Comparison of ENCODE assay signal across 8 cellular contexts in genomic region chr1:17212487-17213121, GRCh38. TPM values are rescaled to one million over a fixed set of nuclear protein-coding genes. Genes with fewer than 3 reads are reported as not detected.
DNase-seq lines count a peak whose midpoint lies in the region; ATAC-seq lines count a peak whose summit lies in the region.

No MANE protein-coding gene starts in this region.

- no peaks in the 10 kb centered on the region for H3K36me3 ChIP-seq in skeletal muscle satellite cell (ENCODE audit: insufficient read depth, low read length)

- H3K9me3 ChIP-seq in skeletal muscle satellite cell (replicated peaks; ENCODE audit: low read length): no peaks in the 10 kb centered on the region

- H3K36me3 Mint-ChIP-seq in activated CD4-positive, alpha-beta T cell treated with anti-CD3 and anti-CD28 coated beads, Interleukin-2, amount 10 ng/mL, durations not matched to agents 24 days and 14 days (ENCODE audit: low read depth): no peaks in the 10 kb centered on the region

- H3K4me1 Mint-ChIP-seq in activated CD4-positive, alpha-beta T cell treated with anti-CD3 and anti-CD28 coated beads, Interleukin-2, amount 10 ng/mL, durations not matched to agents 24 days and 14 days: peaks cover 27% of the 10 kb centered on the region

- peaks cover 41% of the 10 kb centered on the region for H3K4me1 ChIP-seq in skeletal muscle satellite cell (ENCODE audit: control insufficient read depth, insufficient read depth, low read length)

- H3K4me3 Mint-ChIP-seq in activated CD4-positive, alpha-beta T cell treated with anti-CD3 and anti-CD28 coated beads, Interleukin-2, amount 10 ng/mL, durations not matched to agents 24 days and 14 days: peak overlapping the region; percentile 23

- no peak overlapping the region for H3K27ac Mint-ChIP-seq in activated CD4-positive, alpha-beta T cell treated with anti-CD3 and anti-CD28 coated beads, Interleukin-2, amount 10 ng/mL, durations not matched to agents 24 days and 14 days

- H3K27me3 ChIP-seq in skeletal muscle satellite cell (ENCODE audit: control insufficient read depth, insufficient read depth, low read length): no peaks in the 10 kb centered on the region

- peak overlapping the region; percentile 50 for H3K4me2 ChIP-seq in skeletal muscle satellite cell (ENCODE audit: low read length)

- ATAC-seq in GM19351 (IDR thresholded peaks at IDR 0.05; ENCODE audit: unreplicated experiment) (no peak), HG03045 (IDR thresholded peaks at IDR 0.05; ENCODE audit: unreplicated experiment) (no peak), HG03175 (IDR thresholded peaks at IDR 0.05; ENCODE audit: unreplicated experiment) (no peak)

- H3K9me3 Mint-ChIP-seq in activated CD4-positive, alpha-beta T cell treated with anti-CD3 and anti-CD28 coated beads, Interleukin-2, amount 10 ng/mL, durations not matched to agents 24 days and 14 days: no peaks in the 10 kb centered on the region

- DNase-seq in Ammon's horn (ENCODE audit: low spot score): peak; percentile 27
- peak; percentile 87 for DNase-seq in Jurkat, Clone E6-1 (ENCODE audit: low read depth, low spot score)
- peak; percentile 81 for DNase-seq in activated CD4-positive, alpha-beta T cell treated with anti-CD3 and anti-CD28 coated beads, Interleukin-2, amount 10 ng/mL, durations not matched to agents 24 days and 14 days
- peak; percentile 39 for DNase-seq in effector CD4-positive, alpha-beta T cell

- intact Hi-C loops in activated CD4-positive, alpha-beta T cell treated with anti-CD3 and anti-CD28 coated beads, Interleukin-2, amount 10 ng/mL, durations not matched to agents 24 days and 14 days (cut with micrococcal nuclease): no loop called here

- peaks cover 25% of the 10 kb centered on the region for H3K27me3 Mint-ChIP-seq in activated CD4-positive, alpha-beta T cell treated with anti-CD3 and anti-CD28 coated beads, Interleukin-2, amount 10 ng/mL, durations not matched to agents 24 days and 14 days

- no peak overlapping the region for H3K9ac ChIP-seq in skeletal muscle satellite cell (ENCODE audit: low read depth, low read length)

- H3K4me3 ChIP-seq in Jurkat, Clone E6-1 (ENCODE audit: low read length): no peak overlapping the region
- no peak overlapping the region for H3K4me3 ChIP-seq in skeletal muscle satellite cell (ENCODE audit: low read length)

RNA-seq across cellular contexts. Expression of gene PADI1, which starts 7.7 kb away (rescaled TPM):
- polyA plus RNA-seq in Jurkat, Clone E6-1 (2012; ENCODE audit: insufficient read depth, insufficient read length): not detected
- not detected in 2 replicates for total RNA-seq in activated CD4-positive, alpha-beta T cell treated with anti-CD3 and anti-CD28 coated beads, Interleukin-2, amount 10 ng/mL, durations not matched to agents 24 days and 14 days
- not detected in 2 replicates for total RNA-seq in skeletal muscle satellite cell (2012; rRNA removed)

RNA-seq across cellular contexts. Expression of gene PADI3, which starts 36.3 kb away (rescaled TPM):
- not detected for polyA plus RNA-seq in Jurkat, Clone E6-1 (2012; ENCODE audit: insufficient read depth, insufficient read length)
- total RNA-seq in activated CD4-positive, alpha-beta T cell treated with anti-CD3 and anti-CD28 coated beads, Interleukin-2, amount 10 ng/mL, durations not matched to agents 24 days and 14 days: not detected in 2 replicates
- total RNA-seq in skeletal muscle satellite cell (2012; rRNA removed): not detected in 2 replicates

Comparison
In these comparisons a context has a peak if more than half of its experiments do, and no peak if none do; other contexts are left out.
1. DNase-seq: peak in every context shown above with its lines; median percentile 87 in Jurkat, Clone E6-1; 81 in activated CD4-positive, alpha-beta T cell treated with anti-CD3 and anti-CD28 coated beads, Interleukin-2, amount 10 ng/mL, durations not matched to agents 24 days and 14 days; 39 in effector CD4-positive, alpha-beta T cell; 27 in Ammon's horn.